Comparison of ENCODE assay signal across 1 cellular context in genomic region chr2:111944536-111945210, GRCh38.
TF ChIP-seq lines count a peak whose summit lies in the region.

No MANE protein-coding gene starts in this region.

TF ChIP-seq in K562, 482 proteins besides CTCF, POLR2A, EP300 and RAD21:
- TF ChIP-seq RERE (CRISPR knock-in tag; IDR thresholded peaks at IDR 0.05; ENCODE audit: borderline replicate concordance): no peak
- no peak for TF ChIP-seq PHF21A (IDR thresholded peaks at IDR 0.05; ENCODE audit: borderline replicate concordance, low read depth)
- TF ChIP-seq SMC3 (conservative IDR thresholded peaks at IDR 0.05; ENCODE audit: insufficient read depth, low read depth, low read length): no peak
- no peak for TF ChIP-seq NEUROD1 (IDR thresholded peaks at IDR 0.05; ENCODE audit: borderline replicate concordance, low read depth, low read length, partially characterized antibody)
- no peak for TF ChIP-seq SMARCA5 (IDR thresholded peaks at IDR 0.05)
- TF ChIP-seq NKRF (IDR thresholded peaks at IDR 0.05; ENCODE audit: borderline replicate concordance): no peak
- no peak for TF ChIP-seq RAD51 (IDR thresholded peaks at IDR 0.05; ENCODE audit: borderline replicate concordance, low read depth)
- TF ChIP-seq ZMIZ1 (IDR thresholded peaks at IDR 0.05; ENCODE audit: low read depth in 2 of 2, low read length in 2 of 2): no peak
